19 cellular contexts compared by ENCODE assay signal in the genomic region with DNA sequence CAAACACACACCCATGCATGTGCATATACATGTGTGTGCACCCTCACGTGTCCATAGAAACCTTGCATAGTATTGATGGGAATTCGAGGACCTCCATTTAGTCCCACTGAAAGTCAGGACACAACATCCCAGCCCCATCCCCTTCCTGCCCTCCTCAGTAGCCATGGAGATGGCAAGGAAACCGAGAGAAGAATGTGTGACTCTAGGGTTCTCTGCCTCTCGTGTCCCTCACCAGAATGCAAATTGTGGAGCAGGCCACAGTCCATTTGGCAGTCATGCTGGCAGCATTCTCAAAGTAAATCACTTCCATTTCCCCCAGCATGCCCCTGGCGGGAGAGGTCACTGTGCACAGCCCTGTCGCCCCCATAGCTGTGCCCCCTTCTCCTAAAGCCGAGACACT.
"Had no signal": no experiment of that assay in that cellular context is flagged by ENCODE, and none has a peak within 500 bp of the region (broad histone marks: within the 10 kb centered on the region; RNA-seq: fewer than 3 reads in every experiment).

No MANE protein-coding gene starts in this region.

- H3K27me3 Mint-ChIP-seq: activated naive CD8-positive, alpha-beta T cell treated with anti-CD3 and anti-CD28 coated beads for 36 hours; naive thymus-derived CD8-positive, alpha-beta T cell; stimulated activated naive CD8-positive, alpha-beta T cell treated with anti-CD3 and anti-CD28 coated beads, Interleukin-15, amount 100 ng/mL, for 72 hours; T-helper 17 cell had no signal

- H3K4me3 Mint-ChIP-seq: activated naive CD8-positive, alpha-beta T cell treated with anti-CD3 and anti-CD28 coated beads for 36 hours; activated T-cell treated with anti-CD3 and anti-CD28 coated beads, Interleukin-2, amount 50 U/mL, for 4 hours; immature natural killer cell; naive thymus-derived CD8-positive, alpha-beta T cell; stimulated activated naive CD8-positive, alpha-beta T cell treated with anti-CD3 and anti-CD28 coated beads, Interleukin-15, amount 100 ng/mL, for 72 hours; T-helper 17 cell had no signal

- ATAC-seq: activated T-cell treated with anti-CD3 and anti-CD28 coated beads, Interleukin-2, amount 50 U/mL, for 4 hours; naive thymus-derived CD8-positive, alpha-beta T cell; stimulated activated naive CD8-positive, alpha-beta T cell treated with anti-CD3 and anti-CD28 coated beads, Interleukin-15, amount 100 ng/mL, for 72 hours; T-helper 17 cell had no signal

- H3K27ac Mint-ChIP-seq: activated naive CD8-positive, alpha-beta T cell treated with anti-CD3 and anti-CD28 coated beads for 36 hours; immature natural killer cell; naive thymus-derived CD8-positive, alpha-beta T cell; stimulated activated naive CD8-positive, alpha-beta T cell treated with anti-CD3 and anti-CD28 coated beads, Interleukin-15, amount 100 ng/mL, for 72 hours; T-helper 17 cell had no signal

- DNase-seq: activated CD4-positive, alpha-beta T cell treated with anti-CD3 and anti-CD28 coated beads for 4 hours; activated CD4-positive, alpha-beta T cell treated with anti-CD3 and anti-CD28 coated beads, Interleukin-2, amount 50 U/mL, for 48 hours; activated CD4-positive, CD25-positive, alpha-beta regulatory T cell; activated CD8-positive, alpha-beta memory T cell treated with anti-CD3 and anti-CD28 coated beads, Interleukin-2, amount 50 U/mL, for 48 hours; activated naive CD4-positive, alpha-beta T cell treated with Interleukin-2 at 50 U/mL for 16 hours; activated naive CD8-positive, alpha-beta T cell treated with anti-CD3 and anti-CD28 coated beads for 36 hours; activated T-cell treated with anti-CD3 and anti-CD28 coated beads, Interleukin-2, amount 50 U/mL, for 4 hours; cortex of kidney; effector CD4-positive, alpha-beta T cell; erythroblast; foreskin fibroblast; immature natural killer cell; naive thymus-derived CD8-positive, alpha-beta T cell; pancreas; right cardiac atrium; stimulated activated CD4-positive, alpha-beta T cell treated with anti-CD3 and anti-CD28 coated beads, Interleukin-1b, Interleukin-23, amount 100 ng/mL, for 48 hours; stimulated activated naive CD8-positive, alpha-beta T cell treated with anti-CD3 and anti-CD28 coated beads, Interleukin-15, amount 100 ng/mL, for 72 hours; SW 1271; T-helper 17 cell had no signal
